Comparison of ENCODE assay signal across 33 cellular contexts in the genomic region with DNA sequence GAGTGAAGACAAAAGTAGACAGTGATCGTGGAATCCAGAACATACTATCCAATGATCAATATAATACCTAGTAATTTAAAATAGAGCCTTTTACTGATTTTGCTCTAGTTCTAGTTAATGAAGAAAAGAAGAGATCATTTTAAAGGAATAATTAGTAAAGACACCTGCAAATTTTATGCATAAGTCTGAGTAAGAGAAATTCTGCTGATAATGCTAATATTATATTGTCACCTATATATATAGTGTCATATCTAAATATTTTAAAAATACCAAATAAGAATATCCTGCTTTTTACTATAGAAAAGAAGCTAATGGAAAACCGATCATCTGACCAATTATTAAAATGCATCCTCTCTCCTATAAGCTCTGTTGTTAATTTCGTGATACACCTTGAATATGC.
"Had no signal": no experiment of that assay in that cellular context is flagged by ENCODE, and none has a peak within 500 bp of the region (broad histone marks: within the 10 kb centered on the region; RNA-seq: fewer than 3 reads in every experiment).

No MANE protein-coding gene starts in this region.

- H3K9me3 ChIP-seq: adrenal gland, ascending aorta, body of pancreas, breast epithelium had no signal

- H3K4me1 ChIP-seq: adrenal gland, ascending aorta, body of pancreas, breast epithelium had no signal

- ATAC-seq: activated naive CD4-positive, alpha-beta T cell treated with anti-CD3 and anti-CD28 coated beads, Interleukin-2, amount 50 U/mL, for 72 hours; activated naive CD8-positive, alpha-beta T cell treated with anti-CD3 and anti-CD28 coated beads, Interleukin-2, amount 50 U/mL, for 24 hours; activated T-cell treated with anti-CD3 and anti-CD28 coated beads, Interleukin-2, amount 50 U/mL, for 4 hours; activated T-cell treated with anti-CD3 and anti-CD28 coated beads, Interleukin-2, amount 50 U/mL, for 72 hours; activated T-helper 17 cell treated with anti-CD3 and anti-CD28 coated beads, Interleukin-2, amount 50 U/mL, for 72 hours; body of pancreas had no signal

- FAIRE-seq: astrocyte, bronchial epithelial cell, colon had no signal

- DNase-seq: activated effector memory CD4-positive, alpha-beta T cell treated with anti-CD3 and anti-CD28 coated beads, Interleukin-2, amount 50 U/mL, for 16 hours; activated effector memory CD4-positive, alpha-beta T cell treated with Interleukin-2 at 50 U/mL for 16 hours; activated gamma-delta T cell; activated gamma-delta T cell treated with Interleukin-2 at 50 U/mL for 16 hours; activated naive CD4-positive, alpha-beta T cell; activated naive CD4-positive, alpha-beta T cell treated with anti-CD3 and anti-CD28 coated beads for 36 hours; activated naive CD4-positive, alpha-beta T cell treated with anti-CD3 and anti-CD28 coated beads, Interleukin-2, amount 10 ng/mL, durations not matched to agents 7 days and 5 days; activated naive CD4-positive, alpha-beta T cell treated with anti-CD3 and anti-CD28 coated beads, Interleukin-2, amount 50 U/mL, for 16 hours; activated naive CD4-positive, alpha-beta T cell treated with Interleukin-2 at 50 U/mL for 16 hours; activated naive CD8-positive, alpha-beta T cell treated with anti-CD3 and anti-CD28 coated beads for 36 hours; activated naive CD8-positive, alpha-beta T cell treated with anti-CD3 and anti-CD28 coated beads, Interleukin-2, amount 10 ng/mL, durations not matched to agents 7 days and 5 days; activated naive CD8-positive, alpha-beta T cell treated with anti-CD3 and anti-CD28 coated beads, Interleukin-2, amount 50 U/mL, for 24 hours; activated T-cell treated with anti-CD3 and anti-CD28 coated beads, Interleukin-2, amount 50 U/mL, for 24 hours; activated T-cell treated with anti-CD3 and anti-CD28 coated beads, Interleukin-2, amount 50 U/mL, for 4 hours; activated T-cell treated with anti-CD3 and anti-CD28 coated beads, Interleukin-2, amount 50 U/mL, for 48 hours; activated T-cell treated with anti-CD3 and anti-CD28 coated beads, Interleukin-2, amount 50 U/mL, for 72 hours; adrenal gland; amniotic stem cell; amygdala; anterior cingulate cortex; aorta; body of pancreas; brain microvascular endothelial cell; caudate nucleus; central memory CD4-positive, alpha-beta T cell had no signal

- H3K4me3 ChIP-seq: adrenal gland, ascending aorta, body of pancreas, breast epithelium, cardiac muscle cell had no signal

- H3K27ac ChIP-seq: adrenal gland, ascending aorta, body of pancreas, brain microvascular endothelial cell, breast epithelium, cardiac muscle cell had no signal

- H3K36me3 ChIP-seq: adrenal gland, ascending aorta, brain microvascular endothelial cell, breast epithelium, cardiac muscle cell had no signal

- H3K27me3 ChIP-seq: adrenal gland, ascending aorta, body of pancreas, brain microvascular endothelial cell, breast epithelium, cardiac muscle cell had no signal
